In genomic region chr15:100111103-100112060, GRCh38 we compare ENCODE assay signal across 8 cellular contexts.
DNase-seq lines count a peak whose midpoint lies in the region; ATAC-seq lines count a peak whose summit lies in the region.

No MANE protein-coding gene starts in this region.

- H3K36me3 ChIP-seq in CD4-positive, alpha-beta memory T cell (ENCODE audit: insufficient read depth, low read length): no peaks in the 10 kb centered on the region

- intact Hi-C loops in CD4-positive, alpha-beta memory T cell (cut with micrococcal nuclease): no loop called here
- intact Hi-C loops in right cardiac atrium (cut with DNase I): no loop called here

- POLR2A ChIA-PET in CD4-positive, alpha-beta memory T cell (lab: Charles Lee; ENCODE audit: partially characterized antibody): interaction anchor here (1.0 kb wide), 1 partner anchor 219 kb away, joined by 3 read pairs; no protein-coding TSS in a partner anchor

- ATAC-seq in right cardiac atrium (peak; percentile 65 to 87), HG02763 (IDR thresholded peaks at IDR 0.05; ENCODE audit: unreplicated experiment) (no peak), GM18873 (IDR thresholded peaks at IDR 0.05; ENCODE audit: low FRiP score, unreplicated experiment) (no peak), HG03135 (IDR thresholded peaks at IDR 0.05; ENCODE audit: unreplicated experiment) (no peak)

- H3K36me3 Mint-ChIP-seq in CD4-positive, alpha-beta memory T cell: peaks cover 5 to 8% of the 10 kb centered on the region in 2 donors
- peaks cover 4% of the 10 kb centered on the region for H3K36me3 Mint-ChIP-seq in activated T-cell treated with anti-CD3 and anti-CD28 coated beads, Interleukin-2, amount 50 U/mL, for 24 hours (ENCODE audit: low read depth)

- no peak overlapping the region for H3K4me3 ChIP-seq in CD4-positive, alpha-beta memory T cell (ENCODE audit: low read length in 2 of 2)
- no peak overlapping the region for H3K4me3 ChIP-seq in right cardiac atrium (ENCODE audit: low read length)

- no peaks in the 10 kb centered on the region for H3K9me3 Mint-ChIP-seq in CD4-positive, alpha-beta memory T cell
- H3K9me3 Mint-ChIP-seq in activated T-cell treated with anti-CD3 and anti-CD28 coated beads, Interleukin-2, amount 50 U/mL, for 24 hours: no peaks in the 10 kb centered on the region

- DNase-seq in CD4-positive, alpha-beta memory T cell: peak in 2 of 5 donors; percentile 7 to 11
- peak in 2 of 3 experiments; percentile 75 to 87 for DNase-seq in NCI-H1417 (lab: John Stamatoyannopoulos, UW)
- peak; percentile 58 for DNase-seq in activated T-cell treated with anti-CD3 and anti-CD28 coated beads, Interleukin-2, amount 50 U/mL, for 24 hours
- peak; percentile 85 to 86 (median 86) for DNase-seq in right cardiac atrium
- peak; percentile 17 for DNase-seq in stimulated activated CD4-positive, alpha-beta T cell treated with anti-CD3 and anti-CD28 coated beads, Interleukin-2, amount 100 ng/mL, for 4 hours (ENCODE audit: low read depth)

- H3K4me1 ChIP-seq in CD4-positive, alpha-beta memory T cell (ENCODE audit: insufficient read depth, low read length): peaks cover 20% of the 10 kb centered on the region
- H3K4me1 ChIP-seq in right cardiac atrium (ENCODE audit: control insufficient read depth, insufficient read depth, low read length): peaks cover 21% of the 10 kb centered on the region

- peak overlapping the region; percentile 26 for H3K27ac ChIP-seq in CD4-positive, alpha-beta memory T cell (ENCODE audit: low read depth, low read length)
- peak overlapping the region; percentile 79 for H3K27ac ChIP-seq in right cardiac atrium (ENCODE audit: low read length)

- H3K27ac Mint-ChIP-seq in CD4-positive, alpha-beta memory T cell: peak overlapping the region; percentile 56 to 91 (median 88)
- H3K27ac Mint-ChIP-seq in activated T-cell treated with anti-CD3 and anti-CD28 coated beads, Interleukin-2, amount 50 U/mL, for 24 hours: peak overlapping the region; percentile 99

- peak overlapping the region; percentile 42 to 86 (median 72) for H3K4me3 Mint-ChIP-seq in CD4-positive, alpha-beta memory T cell
- H3K4me3 Mint-ChIP-seq in activated T-cell treated with anti-CD3 and anti-CD28 coated beads, Interleukin-2, amount 50 U/mL, for 24 hours: peak overlapping the region; percentile 42

- peaks cover 8 to 41% (median 19%) of the 10 kb centered on the region in 4 donors for H3K4me1 Mint-ChIP-seq in CD4-positive, alpha-beta memory T cell
- peaks cover 56% of the 10 kb centered on the region for H3K4me1 Mint-ChIP-seq in activated T-cell treated with anti-CD3 and anti-CD28 coated beads, Interleukin-2, amount 50 U/mL, for 24 hours (ENCODE audit: low read depth)

- CTCF ChIA-PET in CD4-positive, alpha-beta memory T cell (lab: Charles Lee; ENCODE audit: partially characterized antibody): interaction anchor here (0.7 to 3.9 kb wide), 2 partner anchors 21 to 227 kb away, joined by 3 to 10 read pairs; no protein-coding TSS in a partner anchor

- H3K27me3 Mint-ChIP-seq in CD4-positive, alpha-beta memory T cell: no peaks in the 10 kb centered on the region
- no peaks in the 10 kb centered on the region for H3K27me3 Mint-ChIP-seq in activated T-cell treated with anti-CD3 and anti-CD28 coated beads, Interleukin-2, amount 50 U/mL, for 24 hours

- no peaks in the 10 kb centered on the region for H3K9me3 ChIP-seq in CD4-positive, alpha-beta memory T cell (ENCODE audit: control insufficient read depth in 1 of 2, low read length in 2 of 2)
- no peaks in the 10 kb centered on the region for H3K9me3 ChIP-seq in right cardiac atrium (ENCODE audit: control insufficient read depth, low read length)

- H3K27me3 ChIP-seq in CD4-positive, alpha-beta memory T cell (ENCODE audit: insufficient read depth, low read length): no peaks in the 10 kb centered on the region
- H3K27me3 ChIP-seq in right cardiac atrium (ENCODE audit: control insufficient read depth, insufficient read depth): no peaks in the 10 kb centered on the region

- 30% methylated on average over 15 of the region's 15 CpGs for WGBS in right cardiac atrium

Comparison
In these comparisons a context has a peak if more than half of its experiments do, and no peak if none do; other contexts are left out.
1. ATAC-seq: peak in right cardiac atrium (2 of 2); none in HG02763 (single experiment), GM18873 (single experiment) and HG03135 (single experiment).